In genomic region chr1:166221316-166221715, GRCh38 we compare ENCODE assay signal across 22 cellular contexts. TPM values are rescaled to one million over a fixed set of nuclear protein-coding genes. Genes with fewer than 3 reads are reported as not detected.
DNase-seq lines count a peak whose midpoint lies in the region; ATAC-seq, FAIRE-seq and TF ChIP-seq lines count a peak whose summit lies in the region.
"Had no signal": no experiment of that assay in that cellular context is flagged by ENCODE, and none has a peak within 500 bp of the region (broad histone marks: within the 10 kb centered on the region; RNA-seq: fewer than 3 reads in every experiment).

No MANE protein-coding gene starts in this region.

- no peaks in the 10 kb centered on the region for H3K27me3 Mint-ChIP-seq in activated naive CD4-positive, alpha-beta T cell treated with anti-CD3 and anti-CD28 coated beads, Interleukin-2, amount 10 ng/mL, durations not matched to agents 7 days and 5 days

- TF ChIP-seq CTCF in D721Med (IDR thresholded peaks at IDR 0.05; ENCODE audit: insufficient read depth, missing control alignments) (no peak), smooth muscle cell (IDR thresholded peaks at IDR 0.05; ENCODE audit: borderline replicate concordance, insufficient read depth, poor library complexity, severe bottlenecking) (no peak)

- ATAC-seq in GM18861 (IDR thresholded peaks at IDR 0.05; ENCODE audit: unreplicated experiment) (peak; percentile 70), HG02610 (IDR thresholded peaks at IDR 0.05; ENCODE audit: unreplicated experiment) (peak; percentile 92), HG03378 (IDR thresholded peaks at IDR 0.05; ENCODE audit: unreplicated experiment) (peak; percentile 64), HG02973 (IDR thresholded peaks at IDR 0.05; ENCODE audit: unreplicated experiment) (no peak)

- no peaks in the 10 kb centered on the region for H3K79me2 ChIP-seq in smooth muscle cell (ENCODE audit: low read depth)

- no peak for DNase-seq in D721Med (ENCODE audit: insufficient read length, low spot score)
- DNase-seq in activated naive CD4-positive, alpha-beta T cell treated with anti-CD3 and anti-CD28 coated beads, Interleukin-2, amount 10 ng/mL, durations not matched to agents 7 days and 5 days, result no peak
- DNase-seq in smooth muscle cell (lab: John Stamatoyannopoulos, UW; ENCODE audit: unreplicated experiment), result no peak
- no peak for DNase-seq in NCI-H2107 (lab: John Stamatoyannopoulos, UW)
- DNase-seq: BE2C; CD4-positive, alpha-beta memory T cell; DMS79; H7; KBM-7; NCI-H1048; NCI-H1436 treated with DMSO at 0.1 percent for 48 hours; NCI-H2081 treated with DMSO at 0.1 percent for 48 hours; NCI-H524; PC-9; SW 1271 had no signal

- H3K27ac Mint-ChIP-seq in activated naive CD4-positive, alpha-beta T cell treated with anti-CD3 and anti-CD28 coated beads, Interleukin-2, amount 10 ng/mL, durations not matched to agents 7 days and 5 days, result no peak overlapping the region
- H3K27ac Mint-ChIP-seq: CD4-positive, alpha-beta memory T cell had no signal

- no peaks in the 10 kb centered on the region for H3K4me1 Mint-ChIP-seq in activated naive CD4-positive, alpha-beta T cell treated with anti-CD3 and anti-CD28 coated beads, Interleukin-2, amount 10 ng/mL, durations not matched to agents 7 days and 5 days
- H3K4me1 Mint-ChIP-seq: CD4-positive, alpha-beta memory T cell had no signal

- H3K9me3 Mint-ChIP-seq in activated naive CD4-positive, alpha-beta T cell treated with anti-CD3 and anti-CD28 coated beads, Interleukin-2, amount 10 ng/mL, durations not matched to agents 7 days and 5 days, result peaks cover 12% of the 10 kb centered on the region

- CTCF ChIA-PET in activated naive CD4-positive, alpha-beta T cell treated with anti-CD3 and anti-CD28 coated beads, Interleukin-2, amount 10 ng/mL, durations not matched to agents 7 days and 5 days (lab: Charles Lee), result no interaction called here

- peak; percentile 25 for FAIRE-seq in D721Med (lab: Jason Lieb, UNC)
- FAIRE-seq: TTC549 had no signal

- H3K27me3 ChIP-seq in smooth muscle cell (ENCODE audit: low read depth), result no peaks in the 10 kb centered on the region
- H3K27me3 ChIP-seq: BE2C, SJSA1 had no signal

- H4K20me1 ChIP-seq in smooth muscle cell (ENCODE audit: low read depth), result no peaks in the 10 kb centered on the region

- H3K9ac ChIP-seq in smooth muscle cell (ENCODE audit: low read depth), result no peak overlapping the region

- H3K4me3 Mint-ChIP-seq in activated naive CD4-positive, alpha-beta T cell treated with anti-CD3 and anti-CD28 coated beads, Interleukin-2, amount 10 ng/mL, durations not matched to agents 7 days and 5 days, result no peak overlapping the region
- H3K4me3 Mint-ChIP-seq: CD4-positive, alpha-beta memory T cell had no signal

- no peaks in the 10 kb centered on the region for H3F3A ChIP-seq in smooth muscle cell (ENCODE audit: low read depth)

- H3K4me1 ChIP-seq in smooth muscle cell (ENCODE audit: low read depth), result no peaks in the 10 kb centered on the region
- H3K4me1 ChIP-seq: BE2C, SJSA1 had no signal

- no peaks in the 10 kb centered on the region for H3K36me3 ChIP-seq in smooth muscle cell (ENCODE audit: low read depth)
- H3K36me3 ChIP-seq: BE2C, SJSA1 had no signal

- no peaks in the 10 kb centered on the region for H3K9me3 ChIP-seq in smooth muscle cell (replicated peaks; ENCODE audit: low read depth)
- H3K9me3 ChIP-seq: BE2C, SJSA1 had no signal

- no peak overlapping the region for H2AFZ ChIP-seq in smooth muscle cell (ENCODE audit: low read depth)
- H2AFZ ChIP-seq: PC-9 had no signal

- peaks cover 1% of the 10 kb centered on the region for H3K36me3 Mint-ChIP-seq in activated naive CD4-positive, alpha-beta T cell treated with anti-CD3 and anti-CD28 coated beads, Interleukin-2, amount 10 ng/mL, durations not matched to agents 7 days and 5 days

- H3K4me3 ChIP-seq in smooth muscle cell, result no peak overlapping the region
- H3K4me3 ChIP-seq: PC-9, SJSA1 had no signal

- H3K4me2 ChIP-seq in smooth muscle cell, result no peak overlapping the region
- H3K4me2 ChIP-seq: PC-9 had no signal

- H3K27ac ChIP-seq in smooth muscle cell (ENCODE audit: low read depth), result no peak overlapping the region
- H3K27ac ChIP-seq: 22Rv1, PC-9, SJSA1 had no signal

- WGBS in smooth muscle cell (ENCODE audit: low lambda C conversion rate), result 83% methylated on average over 1 of the region's 1 CpG

RNA-seq across cellular contexts. Expression of gene FAM78B, which starts 54.5 kb away (rescaled TPM):
- total RNA-seq in smooth muscle cell, result 0.27 TPM in 1 of 2 replicates, not detected in the other
- 0.12 TPM in 1 of 2 replicates, not detected in the other for polyA plus RNA-seq in smooth muscle cell
- total RNA-seq: PC-9 had no signal
